11 cellular contexts compared by ENCODE assay signal in the genomic region with DNA sequence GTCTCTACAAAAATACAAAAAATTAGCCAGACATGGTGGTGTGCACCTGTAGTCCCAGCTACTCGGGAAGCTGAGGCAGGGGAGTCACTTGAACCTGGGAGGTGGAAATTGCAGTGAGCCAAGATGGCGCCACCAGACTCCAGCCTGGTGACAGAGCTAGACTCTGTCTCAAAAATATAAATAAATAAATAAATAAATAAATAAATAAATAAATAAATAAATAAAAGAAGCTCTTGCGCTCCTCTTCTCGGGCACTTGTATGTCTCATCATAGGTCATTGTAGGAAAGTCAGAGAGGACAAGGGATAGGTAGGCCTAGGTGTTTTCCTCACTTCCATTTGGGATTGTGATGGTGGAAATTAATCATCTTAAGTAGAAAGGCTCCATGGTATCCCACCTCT.
"Had no signal": no experiment of that assay in that cellular context is flagged by ENCODE, and none has a peak within 500 bp of the region (broad histone marks: within the 10 kb centered on the region; RNA-seq: fewer than 3 reads in every experiment).

No MANE protein-coding gene starts in this region.

- ATAC-seq: GM23338, HCT116 had no signal

- FAIRE-seq: H1, H54 had no signal

- H3K4me3 ChIP-seq: GM23248, GM23338, HAP-1 had no signal

- H3K27ac ChIP-seq: GM23248 had no signal

- H3K4me2 ChIP-seq: GM23338 had no signal

- H3K9me3 ChIP-seq: HAP-1 had no signal

- H3K36me3 ChIP-seq: HAP-1 had no signal

- DNase-seq: GM23248, GOT3, H7, H9, HCEC 1CT, HFFc6 had no signal

- H3K4me1 ChIP-seq: HAP-1 had no signal
